In genomic region chr15:57943766-57944165, GRCh38 we compare ENCODE assay signal across 7 cellular contexts.
"Had no signal": no experiment of that assay in that cellular context is flagged by ENCODE, and none has a peak within 500 bp of the region (broad histone marks: within the 10 kb centered on the region; RNA-seq: fewer than 3 reads in every experiment).

No MANE protein-coding gene starts in this region.

- H3K4me3 ChIP-seq: K562 had no signal

- H3K27ac Mint-ChIP-seq: HFFc6 had no signal

- H3K9me3 Mint-ChIP-seq: HFFc6 had no signal

- H3K4me3 Mint-ChIP-seq: HFFc6 had no signal

- ATAC-seq: K562 had no signal

- DNase-seq: GOT3, H7, HCEC 1CT, HFFc6, IMR-90, KG1 had no signal
